In the genomic region with DNA sequence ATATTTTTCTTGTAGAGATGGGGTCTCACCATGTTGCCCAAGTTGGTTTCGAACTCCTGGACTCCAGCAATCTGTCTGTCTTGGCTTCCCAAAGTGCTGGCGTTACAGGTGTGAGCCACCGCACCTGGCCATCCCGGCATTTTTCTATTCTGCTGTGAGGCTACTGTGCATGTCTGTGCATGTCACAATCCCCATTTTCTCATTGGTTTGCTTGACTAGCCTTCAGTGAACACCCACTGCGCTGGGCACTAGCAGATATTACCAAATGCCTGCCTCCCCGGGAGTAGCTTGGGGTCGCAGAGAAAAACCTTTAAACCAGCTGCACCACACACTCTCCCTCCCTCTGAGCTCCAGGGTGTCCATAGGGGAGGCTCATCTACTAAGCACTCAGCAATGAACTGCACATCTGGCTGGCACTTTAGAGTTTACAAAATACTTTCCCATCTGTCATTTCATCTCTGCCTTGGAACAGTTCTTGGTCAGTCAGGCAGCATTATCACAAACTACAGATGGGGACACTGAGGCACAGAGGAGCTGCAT, we compare ENCODE assay signal across 11 cellular contexts. TPM values are rescaled to one million over a fixed set of nuclear protein-coding genes. Genes with fewer than 3 reads are reported as not detected.
DNase-seq lines count a peak whose midpoint lies in the region; ATAC-seq and TF ChIP-seq lines count a peak whose summit lies in the region.
"Had no signal": no experiment of that assay in that cellular context is flagged by ENCODE, and none has a peak within 500 bp of the region (broad histone marks: within the 10 kb centered on the region; RNA-seq: fewer than 3 reads in every experiment).

No MANE protein-coding gene starts in this region.

- H3K4me1 ChIP-seq in HEK293 (ENCODE audit: control insufficient read depth, insufficient read depth, low read length): peaks cover 21% of the 10 kb centered on the region

- CTCF ChIA-PET in HEK293 (lab: Yijun Ruan, JAX): interaction anchor here (0.6 to 2.1 kb wide), 4 partner anchors 14 to 259 kb away, joined by 3 to 6 read pairs (median 3); no protein-coding TSS in a partner anchor
- CTCF ChIA-PET in activated B cell treated with CpG ODN at 0.5 μM for 24 hours (lab: Charles Lee): interaction anchor here (0.9 kb wide), 1 partner anchor 14 kb away, joined by 3 read pairs; no protein-coding TSS in a partner anchor

- no peak for ATAC-seq in activated B cell treated with CpG ODN at 0.5 μM for 24 hours (ENCODE audit: low read depth)
- ATAC-seq in GM18867 (IDR thresholded peaks at IDR 0.05; ENCODE audit: unreplicated experiment): no peak

- POLR2A ChIA-PET in HEK293 (lab: Yijun Ruan, JAX) (interaction anchor here (0.5 to 0.7 kb wide), 2 partner anchors 34 to 371 kb away, joined by 3 to 6 read pairs; no protein-coding TSS in a partner anchor), activated B cell treated with CpG ODN at 0.5 μM for 24 hours (lab: Charles Lee) (interaction anchor here (0.7 kb wide), 2 partner anchors 475 to 1634 kb away, joined by 5 to 7 read pairs; no protein-coding TSS in a partner anchor)

- H3K9me3 Mint-ChIP-seq in activated B cell treated with CpG ODN at 0.5 μM for 24 hours: no peaks in the 10 kb centered on the region
- H3K9me3 Mint-ChIP-seq: activated naive CD4-positive, alpha-beta T cell treated with anti-CD3 and anti-CD28 coated beads, Interleukin-2, amount 50 U/mL, for 24 hours had no signal

- H3K27me3 Mint-ChIP-seq in activated B cell treated with CpG ODN at 0.5 μM for 24 hours: no peaks in the 10 kb centered on the region
- H3K27me3 Mint-ChIP-seq: activated naive CD4-positive, alpha-beta T cell treated with anti-CD3 and anti-CD28 coated beads, Interleukin-2, amount 50 U/mL, for 24 hours had no signal

- no peaks in the 10 kb centered on the region for H3K9me3 ChIP-seq in HEK293 (ENCODE audit: control insufficient read depth, insufficient read depth, low read depth, low read length)

- peaks cover 78% of the 10 kb centered on the region for H3K4me1 Mint-ChIP-seq in activated B cell treated with CpG ODN at 0.5 μM for 24 hours

- H3K27ac Mint-ChIP-seq in activated B cell treated with CpG ODN at 0.5 μM for 24 hours: peak overlapping the region; percentile 89

- no peak overlapping the region for H3K4me3 Mint-ChIP-seq in activated B cell treated with CpG ODN at 0.5 μM for 24 hours
- H3K4me3 Mint-ChIP-seq: activated naive CD4-positive, alpha-beta T cell treated with anti-CD3 and anti-CD28 coated beads, Interleukin-2, amount 50 U/mL, for 24 hours had no signal

- peaks cover 16% of the 10 kb centered on the region for H3K36me3 Mint-ChIP-seq in activated B cell treated with CpG ODN at 0.5 μM for 24 hours (ENCODE audit: low read depth)
- H3K36me3 Mint-ChIP-seq: activated naive CD4-positive, alpha-beta T cell treated with anti-CD3 and anti-CD28 coated beads, Interleukin-2, amount 50 U/mL, for 24 hours had no signal

- intact Hi-C loops in activated B cell treated with CpG ODN at 0.5 μM for 24 hours (cut with micrococcal nuclease): no loop called here

- DNase-seq in activated B cell treated with CpG ODN at 0.5 μM for 24 hours: no peak
- peak; percentile 58 for DNase-seq in fibroblast of mammary gland (ENCODE audit: low read depth)
- DNase-seq in AML-193 (lab: John Stamatoyannopoulos, UW): no peak
- DNase-seq in foreskin melanocyte: no peak
- no peak for DNase-seq in NCI-H1105 treated with DMSO at 0.1 percent for 48 hours (lab: John Stamatoyannopoulos, UW)
- DNase-seq: posterior cingulate gyrus, T1000 had no signal

- TF ChIP-seq CTCF in HEK293 (tag by site-specific recombination; IDR thresholded peaks at IDR 0.05) (no peak), activated B cell treated with CpG ODN at 0.5 μM for 24 hours (IDR thresholded peaks at IDR 0.05) (no peak), fibroblast of mammary gland (conservative IDR thresholded peaks at IDR 0.05; ENCODE audit: control insufficient read depth, insufficient read depth, low read depth, low read length) (no peak)

- peaks cover 12 to 82% of the 10 kb centered on the region in 2 experiments; a peak in 2 of 3 replicates for H3K36me3 ChIP-seq in HEK293 (ENCODE audit: control insufficient read depth in 2 of 2, insufficient read depth in 1 of 2, low read length in 2 of 2)

- H3K27ac ChIP-seq in HEK293 (ENCODE audit: extremely low read depth, low read depth, low read length) (no peak overlapping the region), skin epidermis (peak overlapping the region in 14 of 21 experiments; percentile 3 to 100 (median 96))

- no peak overlapping the region for H3K4me3 ChIP-seq in HEK293 (ENCODE audit: low read depth, low read length)
- H3K4me3 ChIP-seq in fibroblast of mammary gland (ENCODE audit: control insufficient read depth, low read depth, low read length): no peak overlapping the region
- no peak overlapping the region for H3K4me3 ChIP-seq in skin epidermis

TF ChIP-seq in HEK293, 187 proteins besides CTCF, POLR2A, EP300 and RAD21:
- TF ChIP-seq SALL2 (tag by site-specific recombination; IDR thresholded peaks at IDR 0.05; ENCODE audit: borderline replicate concordance) (no peak), TCF7L2 (IDR thresholded peaks at IDR 0.05; ENCODE audit: borderline replicate concordance, low read depth, low read length) (no peak), ZIC2 (tag by site-specific recombination; IDR thresholded peaks at IDR 0.05) (peak; percentile 45; the same call in 1 of the 2 replicates), ZBTB8A (tag by site-specific recombination; IDR thresholded peaks at IDR 0.05) (no peak), OSR2 (tag by site-specific recombination; IDR thresholded peaks at IDR 0.05) (no peak), ZNF146 (tag by site-specific recombination; IDR thresholded peaks at IDR 0.05) (no peak), KLF9 (tag by site-specific recombination; IDR thresholded peaks at IDR 0.05; ENCODE audit: low read depth) (no peak)
- TF ChIP-seq, protein P1, sequence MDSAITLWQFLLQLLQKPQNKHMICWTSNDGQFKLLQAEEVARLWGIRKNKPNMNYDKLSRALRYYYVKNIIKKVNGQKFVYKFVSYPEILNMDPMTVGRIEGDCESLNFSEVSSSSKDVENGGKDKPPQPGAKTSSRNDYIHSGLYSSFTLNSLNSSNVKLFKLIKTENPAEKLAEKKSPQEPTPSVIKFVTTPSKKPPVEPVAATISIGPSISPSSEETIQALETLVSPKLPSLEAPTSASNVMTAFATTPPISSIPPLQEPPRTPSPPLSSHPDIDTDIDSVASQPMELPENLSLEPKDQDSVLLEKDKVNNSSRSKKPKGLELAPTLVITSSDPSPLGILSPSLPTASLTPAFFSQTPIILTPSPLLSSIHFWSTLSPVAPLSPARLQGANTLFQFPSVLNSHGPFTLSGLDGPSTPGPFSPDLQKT (IDR thresholded peaks at IDR 0.05; ENCODE audit: borderline replicate concordance, low read depth, low read length): no peak
- TF ChIP-seq, protein P2, sequence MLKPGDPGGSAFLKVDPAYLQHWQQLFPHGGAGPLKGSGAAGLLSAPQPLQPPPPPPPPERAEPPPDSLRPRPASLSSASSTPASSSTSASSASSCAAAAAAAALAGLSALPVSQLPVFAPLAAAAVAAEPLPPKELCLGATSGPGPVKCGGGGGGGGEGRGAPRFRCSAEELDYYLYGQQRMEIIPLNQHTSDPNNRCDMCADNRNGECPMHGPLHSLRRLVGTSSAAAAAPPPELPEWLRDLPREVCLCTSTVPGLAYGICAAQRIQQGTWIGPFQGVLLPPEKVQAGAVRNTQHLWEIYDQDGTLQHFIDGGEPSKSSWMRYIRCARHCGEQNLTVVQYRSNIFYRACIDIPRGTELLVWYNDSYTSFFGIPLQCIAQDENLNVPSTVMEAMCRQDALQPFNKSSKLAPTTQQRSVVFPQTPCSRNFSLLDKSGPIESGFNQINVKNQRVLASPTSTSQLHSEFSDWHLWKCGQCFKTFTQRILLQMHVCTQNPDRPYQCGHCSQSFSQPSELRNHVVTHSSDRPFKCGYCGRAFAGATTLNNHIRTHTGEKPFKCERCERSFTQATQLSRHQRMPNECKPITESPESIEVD (tag by site-specific recombination; IDR thresholded peaks at IDR 0.05): no peak
TF ChIP-seq in HEK293: peak in this region for 1.

RNA-seq across cellular contexts. Expression of a gene that starts 4.9 kb away (rescaled TPM):
- 80.6 and 85.2 TPM in 2 replicates for total RNA-seq in activated B cell treated with CpG ODN at 0.5 μM for 24 hours

RNA-seq across cellular contexts. Expression of a gene that starts 39.5 kb away (rescaled TPM):
- 17.4 and 24.0 TPM in 2 replicates for total RNA-seq in activated B cell treated with CpG ODN at 0.5 μM for 24 hours
